In genomic region chr6:87572860-87573259, GRCh38 we compare ENCODE assay signal across 1 cellular context.
A peak's percentile ranks its signal among the peaks of the same experiment; 100 is the strongest.
TF ChIP-seq lines count a peak whose summit lies in the region.

No MANE protein-coding gene starts in this region.

TF ChIP-seq in HEK293, 187 proteins besides CTCF, POLR2A, EP300 and RAD21 (continued from another document):
- TF ChIP-seq ZNF18 (tag by site-specific recombination; IDR thresholded peaks at IDR 0.05), result 0 out of 2 replicates have a peak, but pooled peaks have one; percentile 36
